ENCODE assay signal across 1 cellular context in the genomic region with DNA sequence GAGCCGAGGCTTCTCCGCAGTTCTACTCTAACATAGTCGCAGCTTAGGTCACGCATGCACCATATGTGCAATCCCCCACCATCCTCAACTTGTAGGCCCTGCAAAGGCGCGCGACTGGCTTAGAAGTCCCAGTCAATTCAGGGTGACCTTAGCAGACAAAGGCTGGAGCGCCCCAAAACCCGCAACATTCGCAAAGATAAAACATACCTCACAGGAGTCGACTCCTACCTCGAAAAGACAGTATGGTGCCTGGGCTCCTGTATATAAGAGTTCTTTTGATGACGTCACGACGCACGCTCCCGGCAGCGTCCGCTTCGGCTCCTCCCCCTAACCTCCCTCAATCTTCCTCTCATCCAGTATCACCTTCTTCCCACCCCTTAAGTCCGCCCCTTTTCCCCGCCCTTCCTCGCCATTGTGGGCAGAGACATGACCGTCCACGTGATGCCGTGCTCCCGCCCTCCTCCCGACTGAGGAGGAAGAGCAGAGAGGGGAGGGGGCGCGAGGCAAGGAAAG.
TF ChIP-seq lines count a peak whose summit lies in the region.

Gene GAS5 (minus strand): TSS at position 237 of the 513 bp plus-strand sequence.

TF ChIP-seq in HEK293, 187 proteins besides CTCF, POLR2A, EP300 and RAD21 (continued from another document and continues in another):
- TF ChIP-seq PRDM4 (tag by site-specific recombination; IDR thresholded peaks at IDR 0.05), result no peak
- peak; percentile 99 for TF ChIP-seq SP3 (tag by site-specific recombination; IDR thresholded peaks at IDR 0.05)
- TF ChIP-seq ATF2 (tag by site-specific recombination; IDR thresholded peaks at IDR 0.05; ENCODE audit: low read depth), result peak; percentile 100
- TF ChIP-seq KLF9 (tag by site-specific recombination; IDR thresholded peaks at IDR 0.05; ENCODE audit: low read depth), result no peak
- TF ChIP-seq ZNF48 (tag by site-specific recombination; IDR thresholded peaks at IDR 0.05), result no peak
- TF ChIP-seq ZXDB (tag by site-specific recombination; IDR thresholded peaks at IDR 0.05), result peak; percentile 56
- TF ChIP-seq ZNF548 (tag by site-specific recombination; IDR thresholded peaks at IDR 0.05), result no peak
- peak; percentile 80 for TF ChIP-seq IKZF3 (tag by site-specific recombination; IDR thresholded peaks at IDR 0.05)
- no peak for TF ChIP-seq ZBTB11 (tag by site-specific recombination; conservative IDR thresholded peaks at IDR 0.05; ENCODE audit: low read depth)
- peak; percentile 38 for TF ChIP-seq SP7 (tag by site-specific recombination; IDR thresholded peaks at IDR 0.05)
- no peak for TF ChIP-seq ZNF221 (tag by site-specific recombination; IDR thresholded peaks at IDR 0.05; ENCODE audit: borderline replicate concordance)
- no peak for TF ChIP-seq GLIS2 (tag by site-specific recombination; IDR thresholded peaks at IDR 0.05)
- TF ChIP-seq, protein P1, sequence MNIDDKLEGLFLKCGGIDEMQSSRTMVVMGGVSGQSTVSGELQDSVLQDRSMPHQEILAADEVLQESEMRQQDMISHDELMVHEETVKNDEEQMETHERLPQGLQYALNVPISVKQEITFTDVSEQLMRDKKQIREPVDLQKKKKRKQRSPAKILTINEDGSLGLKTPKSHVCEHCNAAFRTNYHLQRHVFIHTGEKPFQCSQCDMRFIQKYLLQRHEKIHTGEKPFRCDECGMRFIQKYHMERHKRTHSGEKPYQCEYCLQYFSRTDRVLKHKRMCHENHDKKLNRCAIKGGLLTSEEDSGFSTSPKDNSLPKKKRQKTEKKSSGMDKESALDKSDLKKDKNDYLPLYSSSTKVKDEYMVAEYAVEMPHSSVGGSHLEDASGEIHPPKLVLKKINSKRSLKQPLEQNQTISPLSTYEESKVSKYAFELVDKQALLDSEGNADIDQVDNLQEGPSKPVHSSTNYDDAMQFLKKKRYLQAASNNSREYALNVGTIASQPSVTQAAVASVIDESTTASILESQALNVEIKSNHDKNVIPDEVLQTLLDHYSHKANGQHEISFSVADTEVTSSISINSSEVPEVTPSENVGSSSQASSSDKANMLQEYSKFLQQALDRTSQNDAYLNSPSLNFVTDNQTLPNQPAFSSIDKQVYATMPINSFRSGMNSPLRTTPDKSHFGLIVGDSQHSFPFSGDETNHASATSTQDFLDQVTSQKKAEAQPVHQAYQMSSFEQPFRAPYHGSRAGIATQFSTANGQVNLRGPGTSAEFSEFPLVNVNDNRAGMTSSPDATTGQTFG (tag by site-specific recombination; IDR thresholded peaks at IDR 0.05; ENCODE audit: borderline replicate concordance), result no peak
- TF ChIP-seq ZNF266 (tag by site-specific recombination; IDR thresholded peaks at IDR 0.05; ENCODE audit: low read depth), result no peak
- TF ChIP-seq, protein P2, sequence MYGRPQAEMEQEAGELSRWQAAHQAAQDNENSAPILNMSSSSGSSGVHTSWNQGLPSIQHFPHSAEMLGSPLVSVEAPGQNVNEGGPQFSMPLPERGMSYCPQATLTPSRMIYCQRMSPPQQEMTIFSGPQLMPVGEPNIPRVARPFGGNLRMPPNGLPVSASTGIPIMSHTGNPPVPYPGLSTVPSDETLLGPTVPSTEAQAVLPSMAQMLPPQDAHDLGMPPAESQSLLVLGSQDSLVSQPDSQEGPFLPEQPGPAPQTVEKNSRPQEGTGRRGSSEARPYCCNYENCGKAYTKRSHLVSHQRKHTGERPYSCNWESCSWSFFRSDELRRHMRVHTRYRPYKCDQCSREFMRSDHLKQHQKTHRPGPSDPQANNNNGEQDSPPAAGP (tag by site-specific recombination; IDR thresholded peaks at IDR 0.05), result peak; percentile 49; the same call in 1 of the 2 replicates
- TF ChIP-seq SALL2 (tag by site-specific recombination; IDR thresholded peaks at IDR 0.05; ENCODE audit: borderline replicate concordance), result no peak
- TF ChIP-seq ZNF473 (tag by site-specific recombination; IDR thresholded peaks at IDR 0.05), result no peak
- TF ChIP-seq, protein P3, sequence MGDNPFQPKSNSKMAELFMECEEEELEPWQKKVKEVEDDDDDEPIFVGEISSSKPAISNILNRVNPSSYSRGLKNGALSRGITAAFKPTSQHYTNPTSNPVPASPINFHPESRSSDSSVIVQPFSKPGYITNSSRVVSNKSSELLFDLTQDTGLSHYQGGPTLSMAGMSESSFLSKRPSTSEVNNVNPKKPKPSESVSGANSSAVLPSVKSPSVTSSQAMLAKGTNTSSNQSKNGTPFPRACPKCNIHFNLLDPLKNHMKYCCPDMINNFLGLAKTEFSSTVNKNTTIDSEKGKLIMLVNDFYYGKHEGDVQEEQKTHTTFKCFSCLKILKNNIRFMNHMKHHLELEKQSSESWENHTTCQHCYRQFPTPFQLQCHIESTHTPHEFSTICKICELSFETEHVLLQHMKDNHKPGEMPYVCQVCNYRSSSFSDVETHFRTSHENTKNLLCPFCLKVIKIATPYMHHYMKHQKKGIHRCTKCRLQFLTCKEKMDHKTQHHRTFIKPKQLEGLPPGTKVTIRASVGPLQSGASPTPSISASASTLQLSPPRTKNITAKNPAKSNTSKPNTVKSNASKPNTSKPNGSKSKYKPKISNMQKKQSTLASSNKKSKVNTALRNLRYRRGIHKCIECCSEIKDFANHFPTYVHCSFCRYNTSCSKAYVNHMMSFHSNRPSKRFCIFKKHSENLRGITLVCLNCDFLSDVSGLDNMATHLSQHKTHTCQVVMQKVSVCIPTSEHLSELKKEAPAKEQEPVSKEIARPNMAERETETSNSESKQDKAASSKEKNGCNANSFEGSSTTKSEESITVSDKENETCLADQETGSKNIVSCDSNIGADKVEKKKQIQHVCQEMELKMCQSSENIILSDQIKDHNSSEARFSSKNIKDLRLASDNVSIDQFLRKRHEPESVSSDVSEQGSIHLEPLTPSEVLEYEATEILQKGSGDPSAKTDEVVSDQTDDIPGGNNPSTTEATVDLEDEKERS (tag by site-specific recombination; IDR thresholded peaks at IDR 0.05), result no peak
- TF ChIP-seq ZFP37 (tag by site-specific recombination; IDR thresholded peaks at IDR 0.05), result peak; percentile 53; the same call in 1 of the 2 replicates
- TF ChIP-seq ZNF211 (tag by site-specific recombination; IDR thresholded peaks at IDR 0.05; ENCODE audit: low read depth), result no peak
- TF ChIP-seq ZNF140 (tag by site-specific recombination; IDR thresholded peaks at IDR 0.05), result no peak
- no peak; the same call in 1 of the 2 replicates for TF ChIP-seq ZNF121 (tag by site-specific recombination; IDR thresholded peaks at IDR 0.05)
- TF ChIP-seq, protein P4, sequence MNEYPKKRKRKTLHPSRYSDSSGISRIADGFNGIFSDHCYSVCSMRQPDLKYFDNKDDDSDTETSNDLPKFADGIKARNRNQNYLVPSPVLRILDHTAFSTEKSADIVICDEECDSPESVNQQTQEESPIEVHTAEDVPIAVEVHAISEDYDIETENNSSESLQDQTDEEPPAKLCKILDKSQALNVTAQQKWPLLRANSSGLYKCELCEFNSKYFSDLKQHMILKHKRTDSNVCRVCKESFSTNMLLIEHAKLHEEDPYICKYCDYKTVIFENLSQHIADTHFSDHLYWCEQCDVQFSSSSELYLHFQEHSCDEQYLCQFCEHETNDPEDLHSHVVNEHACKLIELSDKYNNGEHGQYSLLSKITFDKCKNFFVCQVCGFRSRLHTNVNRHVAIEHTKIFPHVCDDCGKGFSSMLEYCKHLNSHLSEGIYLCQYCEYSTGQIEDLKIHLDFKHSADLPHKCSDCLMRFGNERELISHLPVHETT (tag by site-specific recombination; IDR thresholded peaks at IDR 0.05), result 0 out of 2 replicates have a peak, but pooled peaks have one; percentile 66
- TF ChIP-seq ZBTB1 (tag by site-specific recombination; IDR thresholded peaks at IDR 0.05), result no peak; the same call in 1 of the 2 replicates
- TF ChIP-seq REPIN1 (tag by site-specific recombination; IDR thresholded peaks at IDR 0.05; ENCODE audit: low read depth), result no peak
- TF ChIP-seq ZNF138 (tag by site-specific recombination; IDR thresholded peaks at IDR 0.05; ENCODE audit: borderline replicate concordance), result no peak
- TF ChIP-seq ZNF423 (tag by site-specific recombination; IDR thresholded peaks at IDR 0.05), result no peak
- TF ChIP-seq YY1 (tag by site-specific recombination; IDR thresholded peaks at IDR 0.05), result peak; percentile 73
- peak; percentile 92 for TF ChIP-seq ZNF391 (tag by site-specific recombination; IDR thresholded peaks at IDR 0.05; ENCODE audit: borderline replicate concordance, low read depth)
- no peak for TF ChIP-seq ZNF16 (tag by site-specific recombination; IDR thresholded peaks at IDR 0.05; ENCODE audit: low read depth)
- no peak for TF ChIP-seq GLI2 (tag by site-specific recombination; IDR thresholded peaks at IDR 0.05; ENCODE audit: borderline replicate concordance, low read depth)
- TF ChIP-seq, protein P5, sequence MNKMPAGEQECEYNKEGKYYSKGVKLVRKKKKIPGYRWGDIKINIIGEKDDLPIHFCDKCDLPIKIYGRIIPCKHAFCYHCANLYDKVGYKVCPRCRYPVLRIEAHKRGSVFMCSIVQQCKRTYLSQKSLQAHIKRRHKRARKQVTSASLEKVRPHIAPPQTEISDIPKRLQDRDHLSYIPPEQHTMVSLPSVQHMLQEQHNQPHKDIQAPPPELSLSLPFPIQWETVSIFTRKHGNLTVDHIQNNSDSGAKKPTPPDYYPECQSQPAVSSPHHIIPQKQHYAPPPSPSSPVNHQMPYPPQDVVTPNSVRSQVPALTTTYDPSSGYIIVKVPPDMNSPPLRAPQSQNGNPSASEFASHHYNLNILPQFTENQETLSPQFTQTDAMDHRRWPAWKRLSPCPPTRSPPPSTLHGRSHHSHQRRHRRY (tag by site-specific recombination; IDR thresholded peaks at IDR 0.05), result no peak
- TF ChIP-seq, protein P6, sequence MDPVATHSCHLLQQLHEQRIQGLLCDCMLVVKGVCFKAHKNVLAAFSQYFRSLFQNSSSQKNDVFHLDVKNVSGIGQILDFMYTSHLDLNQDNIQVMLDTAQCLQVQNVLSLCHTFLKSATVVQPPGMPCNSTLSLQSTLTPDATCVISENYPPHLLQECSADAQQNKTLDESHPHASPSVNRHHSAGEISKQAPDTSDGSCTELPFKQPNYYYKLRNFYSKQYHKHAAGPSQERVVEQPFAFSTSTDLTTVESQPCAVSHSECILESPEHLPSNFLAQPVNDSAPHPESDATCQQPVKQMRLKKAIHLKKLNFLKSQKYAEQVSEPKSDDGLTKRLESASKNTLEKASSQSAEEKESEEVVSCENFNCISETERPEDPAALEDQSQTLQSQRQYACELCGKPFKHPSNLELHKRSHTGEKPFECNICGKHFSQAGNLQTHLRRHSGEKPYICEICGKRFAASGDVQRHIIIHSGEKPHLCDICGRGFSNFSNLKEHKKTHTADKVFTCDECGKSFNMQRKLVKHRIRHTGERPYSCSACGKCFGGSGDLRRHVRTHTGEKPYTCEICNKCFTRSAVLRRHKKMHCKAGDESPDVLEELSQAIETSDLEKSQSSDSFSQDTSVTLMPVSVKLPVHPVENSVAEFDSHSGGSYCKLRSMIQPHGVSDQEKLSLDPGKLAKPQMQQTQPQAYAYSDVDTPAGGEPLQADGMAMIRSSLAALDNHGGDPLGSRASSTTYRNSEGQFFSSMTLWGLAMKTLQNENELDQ (tag by site-specific recombination; IDR thresholded peaks at IDR 0.05; ENCODE audit: low read depth), result no peak
- no peak; the same call in 1 of the 2 replicates for TF ChIP-seq TRIM28 (IDR thresholded peaks at IDR 0.05; ENCODE audit: borderline replicate concordance, low read length)
- 0 out of 2 replicates have a peak, but pooled peaks have one; percentile 30 for TF ChIP-seq ZNF239 (tag by site-specific recombination; IDR thresholded peaks at IDR 0.05)
